1 cellular context compared by ENCODE assay signal in the genomic region with DNA sequence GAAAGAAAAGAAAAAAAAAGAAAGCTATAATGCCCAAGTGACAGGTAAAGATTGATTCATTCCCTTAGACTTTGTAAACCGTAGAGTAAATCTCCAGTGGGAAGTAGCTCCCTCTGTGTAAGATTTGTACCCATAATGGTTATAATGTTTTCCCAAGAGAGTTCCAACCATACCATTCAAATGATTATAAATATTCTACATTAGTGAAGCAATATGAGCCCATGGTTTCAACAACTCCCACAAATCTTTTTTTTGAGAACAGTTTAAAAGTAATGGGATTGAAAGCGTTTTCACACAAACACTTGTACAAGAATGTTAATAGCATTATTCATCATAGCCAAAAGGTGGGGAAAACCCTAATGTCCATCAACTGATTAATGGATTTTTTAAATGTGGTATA.
TF ChIP-seq lines count a peak whose summit lies in the region.

No MANE protein-coding gene starts in this region.

TF ChIP-seq in HEK293T, 16 proteins besides CTCF, POLR2A, EP300 and RAD21 (continued from another document):
- TF ChIP-seq, protein P1, sequence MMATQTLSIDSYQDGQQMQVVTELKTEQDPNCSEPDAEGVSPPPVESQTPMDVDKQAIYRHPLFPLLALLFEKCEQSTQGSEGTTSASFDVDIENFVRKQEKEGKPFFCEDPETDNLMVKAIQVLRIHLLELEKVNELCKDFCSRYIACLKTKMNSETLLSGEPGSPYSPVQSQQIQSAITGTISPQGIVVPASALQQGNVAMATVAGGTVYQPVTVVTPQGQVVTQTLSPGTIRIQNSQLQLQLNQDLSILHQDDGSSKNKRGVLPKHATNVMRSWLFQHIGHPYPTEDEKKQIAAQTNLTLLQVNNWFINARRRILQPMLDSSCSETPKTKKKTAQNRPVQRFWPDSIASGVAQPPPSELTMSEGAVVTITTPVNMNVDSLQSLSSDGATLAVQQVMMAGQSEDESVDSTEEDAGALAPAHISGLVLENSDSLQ (IDR thresholded peaks at IDR 0.05) = 0 out of 2 replicates have a peak, but pooled peaks have one; percentile 19
- no peak for TF ChIP-seq FOXA1 (IDR thresholded peaks at IDR 0.05)
- no peak for TF ChIP-seq FOXM1 (IDR thresholded peaks at IDR 0.05; ENCODE audit: borderline replicate concordance)
